Comparison of ENCODE assay signal across 1 cellular context in the genomic region with DNA sequence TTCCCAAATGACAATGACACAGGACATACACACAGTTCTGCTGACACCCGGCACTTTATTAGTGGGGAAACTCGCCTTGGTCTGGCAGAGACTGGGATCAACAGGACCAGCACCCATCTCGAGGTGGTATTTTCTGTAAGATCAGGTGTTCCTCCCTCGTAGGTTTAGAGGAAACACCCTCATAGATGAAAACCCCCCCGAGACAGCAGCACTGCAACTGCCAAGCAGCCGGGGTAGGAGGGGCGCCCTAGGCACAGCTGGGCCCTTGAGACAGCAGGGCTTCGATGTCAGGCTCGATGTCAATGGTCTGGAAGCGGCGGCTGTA.
TF ChIP-seq lines count a peak whose summit lies in the region.

No MANE protein-coding gene starts in this region.

TF ChIP-seq in H1, 55 proteins besides CTCF, POLR2A, EP300 and RAD21:
- TF ChIP-seq SIN3A (conservative IDR thresholded peaks at IDR 0.05 in 1 of 2, IDR thresholded peaks at IDR 0.05 in 1 of 2; ENCODE audit: low read depth in 1 of 2, low read length in 2 of 2) = 0 out of 4 replicates have a peak, but pooled peaks of 1 of the 2 experiments have one; percentile 41
